In the genomic region with DNA sequence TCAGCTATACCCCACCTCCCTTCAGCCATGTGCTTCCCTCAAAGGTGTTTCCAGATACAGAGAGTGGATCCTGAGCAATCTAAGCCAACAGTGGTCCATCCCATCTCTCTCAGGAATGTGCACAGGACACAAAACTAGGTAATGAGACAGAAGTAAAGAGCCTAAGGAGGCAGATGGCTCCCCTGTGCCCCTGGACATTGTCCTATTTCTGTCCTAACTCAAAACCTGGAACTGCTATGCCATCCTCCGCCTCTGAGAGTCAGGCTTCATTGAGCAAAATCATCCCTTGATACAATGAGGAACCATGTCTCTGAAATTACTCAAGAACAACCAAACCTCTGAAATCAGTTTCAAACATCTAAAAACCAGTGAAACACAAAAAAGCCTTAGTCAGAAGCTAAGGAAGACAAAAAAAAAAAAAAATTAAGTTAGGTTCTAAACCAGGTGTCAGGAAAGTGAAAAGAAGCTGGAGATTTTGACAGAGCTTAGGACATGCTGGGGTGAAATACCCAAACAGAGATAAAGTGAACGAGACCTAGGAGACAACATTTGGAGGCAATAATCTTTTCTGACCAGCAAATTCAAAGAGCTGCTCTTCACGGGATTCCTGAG, we compare ENCODE assay signal across 8 cellular contexts.
DNase-seq lines count a peak whose midpoint lies in the region; ATAC-seq and TF ChIP-seq lines count a peak whose summit lies in the region.

No MANE protein-coding gene starts in this region.

- peak overlapping the region; percentile 71 for H3K27ac ChIP-seq in psoas muscle

- peaks cover 34% of the 10 kb centered on the region for H3K4me1 ChIP-seq in psoas muscle

- H3K4me3 ChIP-seq in psoas muscle, result no peak overlapping the region

- 62 to 82% (median 65%) methylated on average over 3 of the region's 3 CpGs for WGBS in psoas muscle, 3 donors

- no peaks in the 10 kb centered on the region for H3K9me3 ChIP-seq in psoas muscle

- intact Hi-C loops in psoas muscle (cut with DNase I), result no loop called here

- peak; percentile 27 for TF ChIP-seq CTCF in psoas muscle (IDR thresholded peaks at IDR 0.05)

- no peaks in the 10 kb centered on the region for H3K27me3 Mint-ChIP-seq in activated CD4-positive, alpha-beta T cell treated with anti-CD3 and anti-CD28 coated beads, Interleukin-2, amount 10 ng/mL, durations not matched to agents 7 days and 5 days

- ATAC-seq in HG02571 (IDR thresholded peaks at IDR 0.05; ENCODE audit: unreplicated experiment) (peak; percentile 49), psoas muscle (peak in 2 of 4 donors; percentile 56 to 63)

- no peak overlapping the region for H3K4me3 Mint-ChIP-seq in activated CD4-positive, alpha-beta T cell treated with anti-CD3 and anti-CD28 coated beads, Interleukin-2, amount 10 ng/mL, durations not matched to agents 7 days and 5 days

- peaks cover 48% of the 10 kb centered on the region for H3K4me1 Mint-ChIP-seq in activated CD4-positive, alpha-beta T cell treated with anti-CD3 and anti-CD28 coated beads, Interleukin-2, amount 10 ng/mL, durations not matched to agents 7 days and 5 days

- H3K36me3 ChIP-seq in psoas muscle (ENCODE audit: insufficient read depth in 1 of 2, low read depth in 1 of 2), result no peaks in the 10 kb centered on the region

- H3K27me3 ChIP-seq in psoas muscle (ENCODE audit: insufficient read depth in 3 of 3, low read length in 2 of 3), result no peaks in the 10 kb centered on the region

- CTCF ChIA-PET in activated CD4-positive, alpha-beta T cell treated with anti-CD3 and anti-CD28 coated beads, Interleukin-2, amount 10 ng/mL, durations not matched to agents 7 days and 5 days (lab: Charles Lee), result interaction anchor here (0.6 to 5.7 kb wide), 16 partner anchors 9 to 520 kb away, joined by 3 to 34 read pairs (median 4); a partner anchor contains a TSS

- POLR2A ChIA-PET in activated CD4-positive, alpha-beta T cell treated with anti-CD3 and anti-CD28 coated beads, Interleukin-2, amount 10 ng/mL, durations not matched to agents 7 days and 5 days (lab: Charles Lee), result interaction anchor here (0.6 kb wide), 2 partner anchors 61 to 357 kb away, joined by 3 to 4 read pairs; a partner anchor contains a TSS

- no peak for DNase-seq in activated CD4-positive, alpha-beta T cell treated with anti-CD3 and anti-CD28 coated beads, Interleukin-2, amount 10 ng/mL, durations not matched to agents 7 days and 5 days
- no peak for DNase-seq in activated CD4-positive, alpha-beta T cell treated with anti-CD3 and anti-CD28 coated beads, Interleukin-2, amount 50 U/mL, for 1 hour
- peak; percentile 24 for DNase-seq in NCI-H2227 (lab: John Stamatoyannopoulos, UW; ENCODE audit: unreplicated experiment)
- peak; percentile 67 for DNase-seq in cerebellar cortex (ENCODE audit: low spot score)
- DNase-seq in psoas muscle, result no peak
- DNase-seq in A172 (ENCODE audit: low spot score), result no peak
- no peak for DNase-seq in NCI-H1436 treated with DMSO at 0.1 percent for 48 hours (lab: John Stamatoyannopoulos, UW)

- peaks cover 3% of the 10 kb centered on the region for H3K9me3 Mint-ChIP-seq in activated CD4-positive, alpha-beta T cell treated with anti-CD3 and anti-CD28 coated beads, Interleukin-2, amount 10 ng/mL, durations not matched to agents 7 days and 5 days

- H3K36me3 Mint-ChIP-seq in activated CD4-positive, alpha-beta T cell treated with anti-CD3 and anti-CD28 coated beads, Interleukin-2, amount 10 ng/mL, durations not matched to agents 7 days and 5 days (ENCODE audit: low read depth), result peaks cover 10% of the 10 kb centered on the region

- H3K27ac Mint-ChIP-seq in activated CD4-positive, alpha-beta T cell treated with anti-CD3 and anti-CD28 coated beads, Interleukin-2, amount 10 ng/mL, durations not matched to agents 7 days and 5 days, result peak overlapping the region; percentile 79

Comparison
In these comparisons a context has a peak if more than half of its experiments do, and no peak if none do; other contexts are left out.
1. DNase-seq: peak in NCI-H2227 (single experiment) and cerebellar cortex (single experiment); none in activated CD4-positive, alpha-beta T cell treated with anti-CD3 and anti-CD28 coated beads, Interleukin-2, amount 10 ng/mL, durations not matched to agents 7 days and 5 days (single experiment), activated CD4-positive, alpha-beta T cell treated with anti-CD3 and anti-CD28 coated beads, Interleukin-2, amount 50 U/mL, for 1 hour (single experiment), psoas muscle (0 of 2), A172 (single experiment) and NCI-H1436 treated with DMSO at 0.1 percent for 48 hours (single experiment).